In genomic region chr14:20732950-20733650, GRCh38 we compare ENCODE assay signal across 20 cellular contexts. TPM values are rescaled to one million over a fixed set of nuclear protein-coding genes. Genes with fewer than 3 reads are reported as not detected.
DNase-seq lines count a peak whose midpoint lies in the region; ATAC-seq and TF ChIP-seq lines count a peak whose summit lies in the region.
"Had no signal": no experiment of that assay in that cellular context is flagged by ENCODE, and none has a peak within 500 bp of the region (broad histone marks: within the 10 kb centered on the region; RNA-seq: fewer than 3 reads in every experiment).

No MANE protein-coding gene starts in this region.

- TF ChIP-seq CTCF in H9 (conservative IDR thresholded peaks at IDR 0.05) (no peak), heart left ventricle (IDR thresholded peaks at IDR 0.05) (no peak), mesothelial cell of epicardium (IDR thresholded peaks at IDR 0.05; ENCODE audit: unreplicated experiment) (no peak)

- WGBS in H9 (ENCODE audit: extremely low coverage, insufficient read length, low lambda C conversion rate): no CpG with 5 or more reads among the region's 6 CpGs
- WGBS in heart left ventricle, 4 donors: 68 to 75% (median 73%) methylated on average over 6 of the region's 6 CpGs

- H3K4me1 ChIP-seq in H9 (ENCODE audit: insufficient read depth, low read length) (no peaks in the 10 kb centered on the region), heart left ventricle (peaks cover 0 to 16% (median 0%) of the 10 kb centered on the region in 12 donors)
- H3K4me1 ChIP-seq: HAP-1 had no signal

- H3K36me3 ChIP-seq in heart left ventricle: no peaks in the 10 kb centered on the region
- H3K36me3 ChIP-seq: HAP-1 had no signal

- no peak overlapping the region for H2BK120ac ChIP-seq in H9 (ENCODE audit: low read depth, low read length, poor library complexity, severe bottlenecking)

- H3K9me3 ChIP-seq in H9 (ENCODE audit: control insufficient read depth, low read depth, low read length): no peaks in the 10 kb centered on the region
- H3K9me3 ChIP-seq in heart left ventricle: no peaks in the 10 kb centered on the region
- H3K9me3 ChIP-seq: HAP-1 had no signal

- H3K56ac ChIP-seq in H9 (ENCODE audit: insufficient read length, low read depth, low read length): no peak overlapping the region

- H2AK5ac ChIP-seq in H9 (ENCODE audit: insufficient read length, low read length): no peak overlapping the region

- H3K4ac ChIP-seq in H9 (ENCODE audit: low read depth, low read length): no peak overlapping the region

- H3K27ac Mint-ChIP-seq in H9: peak overlapping the region in 1 of 3 experiments; percentile 57; a peak in 1 of 7 replicates
- peak overlapping the region; percentile 37 for H3K27ac Mint-ChIP-seq in mesothelial cell of epicardium
- H3K27ac Mint-ChIP-seq: IgD-negative memory B cell had no signal

- H2BK5ac ChIP-seq in H9 (ENCODE audit: insufficient read length, low read length): no peak overlapping the region

- ATAC-seq in heart left ventricle: peak in 3 of 4 donors; percentile 46 to 64 (median 55)
- ATAC-seq in HG03442 (IDR thresholded peaks at IDR 0.05; ENCODE audit: unreplicated experiment): no peak
- no peak for ATAC-seq in GM19397 (IDR thresholded peaks at IDR 0.05; ENCODE audit: unreplicated experiment)

- H3K36me3 Mint-ChIP-seq in H9 (ENCODE audit: insufficient read depth in 1 of 3, low read depth in 3 of 3) (no peaks in the 10 kb centered on the region), mesothelial cell of epicardium (no peaks in the 10 kb centered on the region)
- H3K36me3 Mint-ChIP-seq: IgD-negative memory B cell had no signal

- no peak overlapping the region for H2BK20ac ChIP-seq in H9 (ENCODE audit: low read depth, low read length, poor library complexity, severe bottlenecking)

- no peak overlapping the region for H3K4me2 ChIP-seq in H9 (ENCODE audit: insufficient read depth, insufficient read length, low read length)

- no peak overlapping the region for H3T11ph ChIP-seq in H9 (ENCODE audit: low read length)

- no peaks in the 10 kb centered on the region for H3K79me2 ChIP-seq in H9 (ENCODE audit: insufficient read depth, low read length)

- H4K8ac ChIP-seq in H9 (replicated peaks; ENCODE audit: insufficient read length, low read depth, low read length): peak overlapping the region; percentile 95

- no peak overlapping the region for H2AFZ ChIP-seq in H9 (ENCODE audit: low read length)

- H3K14ac ChIP-seq in H9 (ENCODE audit: insufficient read depth, low read length): no peak overlapping the region

- H3K27me3 ChIP-seq in H9 (ENCODE audit: insufficient read depth, low read length) (no peaks in the 10 kb centered on the region), heart left ventricle (no peaks in the 10 kb centered on the region)

- H3K9me3 Mint-ChIP-seq in H9: no peaks in the 10 kb centered on the region
- H3K9me3 Mint-ChIP-seq in mesothelial cell of epicardium: no peaks in the 10 kb centered on the region
- H3K9me3 Mint-ChIP-seq: IgD-negative memory B cell had no signal

- H3K23ac ChIP-seq in H9 (ENCODE audit: insufficient read length, low read depth, low read length): no peak overlapping the region

- peak overlapping the region; percentile 62 for H3K18ac ChIP-seq in H9 (ENCODE audit: insufficient read length, low read depth, low read length)

- no peak overlapping the region for H4K91ac ChIP-seq in H9 (ENCODE audit: insufficient read length, low read depth, low read length)

- no peaks in the 10 kb centered on the region for H3K79me1 ChIP-seq in H9 (ENCODE audit: insufficient read depth, low read depth, low read length, poor library complexity, severe bottlenecking)

- H4K20me1 ChIP-seq in H9 (ENCODE audit: control insufficient read depth, insufficient read depth, insufficient read length): no peaks in the 10 kb centered on the region

- DNase-seq in Ammon's horn (ENCODE audit: low spot score) (peak; percentile 28), H9 (no peak), heart left ventricle (peak in 3 of 5 donors; percentile 28 to 64 (median 36)), mesothelial cell of epicardium (ENCODE audit: low spot score in 2 of 2, unreplicated experiment in 2 of 2) (no peak), SW480 (ENCODE audit: low spot score) (no peak)
- DNase-seq in activated CD8-positive, alpha-beta memory T cell treated with anti-CD3 and anti-CD28 coated beads, Interleukin-2, amount 50 U/mL, for 4 hours: no peak
- DNase-seq: COR-L47, EL, NCI-H1105, NCI-H1694, NCI-H2227 treated with DMSO at 0.1 percent for 48 hours, NCI-H526 had no signal

- peaks cover 9% of the 10 kb centered on the region for H3K27me3 Mint-ChIP-seq in H9 (ENCODE audit: low read depth)
- H3K27me3 Mint-ChIP-seq in mesothelial cell of epicardium (ENCODE audit: low read depth): no peaks in the 10 kb centered on the region

- peaks cover 6 to 10% of the 10 kb centered on the region in 2 experiments; a peak in 3 of 4 replicates for H3K4me1 Mint-ChIP-seq in H9
- H3K4me1 Mint-ChIP-seq in mesothelial cell of epicardium: peaks cover 7% of the 10 kb centered on the region

- H3K4me3 Mint-ChIP-seq in H9: no peak overlapping the region; a peak in 1 of 5 replicates
- no peak overlapping the region for H3K4me3 Mint-ChIP-seq in mesothelial cell of epicardium

- H3K27ac ChIP-seq in H9 (ENCODE audit: insufficient read length, low read depth, low read length) (no peak overlapping the region), heart left ventricle (peak overlapping the region in 1 of 12 donors; percentile 58)
- H3K27ac ChIP-seq: C4-2B had no signal

- H3K23me2 ChIP-seq in H9 (ENCODE audit: insufficient read length, low read depth, low read length, poor library complexity, severe bottlenecking): no peaks in the 10 kb centered on the region

- H4K5ac ChIP-seq in H9 (ENCODE audit: insufficient read length, low read depth, low read length): peak overlapping the region; percentile 39

- no peak overlapping the region for H3K9ac ChIP-seq in H9 (ENCODE audit: extremely low read depth, insufficient read length, low read length)

- no peak for TF ChIP-seq POLR2A in heart left ventricle (IDR thresholded peaks at IDR 0.05)

- H2BK12ac ChIP-seq in H9 (ENCODE audit: insufficient read length, low read depth, low read length): no peak overlapping the region

- H3K4me3 ChIP-seq in heart left ventricle: no peak overlapping the region
- H3K4me3 ChIP-seq: HAP-1 had no signal

- intact Hi-C loops in heart left ventricle (cut with DNase I): no loop called here

- no peak overlapping the region for H2BK15ac ChIP-seq in H9 (ENCODE audit: low read depth, low read length)

RNA-seq across cellular contexts. Expression of gene EDDM3A, which starts 12.6 kb away (rescaled TPM):
- total RNA-seq in H9 (2021): not detected in 2 replicates
- not detected for total RNA-seq in heart left ventricle
- not detected for polyA plus RNA-seq in heart left ventricle
- total RNA-seq in mesothelial cell of epicardium: not detected in 3 replicates
- total RNA-seq: A673, HT1080, LHCN-M2 had no signal
- polyA plus RNA-seq: IgD-negative memory B cell had no signal

RNA-seq across cellular contexts. Expression of gene EDDM3B, which starts 35.1 kb away (rescaled TPM):
- total RNA-seq in H9 (2021) (not detected in 2 replicates), heart left ventricle (not detected), mesothelial cell of epicardium (not detected in 3 replicates)
- polyA plus RNA-seq in heart left ventricle: not detected
- total RNA-seq: A673, HT1080, LHCN-M2 had no signal
- polyA plus RNA-seq: IgD-negative memory B cell had no signal

RNA-seq across cellular contexts. Expression of gene ANG, which starts 44.5 kb away (rescaled TPM):
- total RNA-seq in H9 (2021): 3.2 and 3.8 TPM in 2 replicates
- total RNA-seq in heart left ventricle: 1 to 10 TPM; 2.1 to 9.3 (median 4.0) TPM
- 1 to 10 TPM; 3.3 to 4.3 TPM for polyA plus RNA-seq in heart left ventricle
- 3.7 to 5.4 TPM (median 3.8 TPM) in 3 replicates for total RNA-seq in mesothelial cell of epicardium

RNA-seq across cellular contexts. Expression of gene RNASE6, which starts 48.0 kb away (rescaled TPM):
- total RNA-seq in H9 (2021) (not detected in 2 replicates), heart left ventricle (10 to 100 TPM in 2 of 9 donors, 1 to 10 TPM in 7; 2.5 to 39.9 (median 5.2) TPM), mesothelial cell of epicardium (0.27 to 0.57 TPM (median 0.33 TPM) in 3 replicates)
- polyA plus RNA-seq in heart left ventricle: 1 to 10 TPM; 1.1 to 6.3 TPM
- total RNA-seq: A673, HT1080, LHCN-M2 had no signal

RNA-seq across cellular contexts. Expression of gene RNASE4, which starts 48.7 kb away (rescaled TPM):
- total RNA-seq in H9 (2021): not detected in 2 replicates
- 10 to 100 TPM in 3 of 9 donors, 1 to 10 TPM in 6; 4.7 to 22.2 (median 8.1) TPM for total RNA-seq in heart left ventricle
- 1 to 10 TPM; 9.8 TPM for polyA plus RNA-seq in heart left ventricle
- total RNA-seq in mesothelial cell of epicardium: 4.6 to 6.2 TPM (median 5.3 TPM) in 3 replicates

Comparison
In these comparisons a context has a peak if more than half of its experiments do, and no peak if none do; other contexts are left out.
1. DNase-seq: peak in Ammon's horn (single experiment) and heart left ventricle (3 of 5); none in H9 (single experiment), mesothelial cell of epicardium (0 of 2), activated CD8-positive, alpha-beta memory T cell treated with anti-CD3 and anti-CD28 coated beads, Interleukin-2, amount 50 U/mL, for 4 hours (single experiment) and SW480 (single experiment).
2. ATAC-seq: peak in heart left ventricle (3 of 4); none in HG03442 (single experiment) and GM19397 (single experiment).